9 cellular contexts compared by ENCODE assay signal in the genomic region with DNA sequence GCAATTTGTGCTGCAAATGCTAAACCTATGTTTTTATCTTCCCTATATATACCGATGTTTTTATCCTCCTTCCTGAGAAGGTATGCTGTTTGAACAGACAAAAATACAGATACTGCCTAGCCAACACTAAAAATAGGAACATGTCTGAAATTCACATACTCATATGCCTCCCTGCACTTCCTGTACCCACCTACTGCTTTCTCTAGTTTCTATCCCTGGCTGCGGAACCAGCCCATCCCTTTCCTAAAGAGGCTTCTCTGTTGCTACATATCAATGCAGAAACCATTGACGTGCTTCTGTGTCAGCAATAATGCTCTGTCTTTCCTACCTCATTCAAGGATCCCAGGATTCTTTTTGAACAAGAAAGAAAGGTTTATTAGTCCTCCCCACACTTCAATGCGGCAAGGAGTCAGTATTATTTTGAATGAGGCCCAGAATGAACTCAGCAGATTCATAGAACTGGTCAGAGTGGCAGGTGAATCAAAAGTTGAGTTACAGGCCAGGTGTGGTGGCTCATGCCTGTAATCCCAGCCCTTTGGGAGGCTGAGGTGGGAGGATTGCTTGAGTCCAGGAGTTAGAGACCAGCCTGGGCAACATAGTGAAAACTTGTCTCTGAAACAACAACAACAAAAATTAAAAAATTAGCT.
DNase-seq lines count a peak whose midpoint lies in the region; ATAC-seq and TF ChIP-seq lines count a peak whose summit lies in the region.
"Had no signal": no experiment of that assay in that cellular context is flagged by ENCODE, and none has a peak within 500 bp of the region (broad histone marks: within the 10 kb centered on the region; RNA-seq: fewer than 3 reads in every experiment).

No MANE protein-coding gene starts in this region.

- no peaks in the 10 kb centered on the region for H4K20me1 ChIP-seq in PC-3 (ENCODE audit: low read length)
- no peaks in the 10 kb centered on the region for H4K20me1 ChIP-seq in Karpas-422 (ENCODE audit: insufficient read depth, low read depth, low read length)

- CTCF ChIA-PET in PC-3 (lab: Charles Lee) = no interaction called here

- H3K9me2 ChIP-seq in PC-3 (replicated peaks; ENCODE audit: low read length) (no peaks in the 10 kb centered on the region), Karpas-422 (replicated peaks; ENCODE audit: insufficient read depth, low read length) (no peaks in the 10 kb centered on the region)

- BruUV-seq in PC-3 (replicated peaks; lab: Mats Ljungman, UMichigan) = no TSS peak

- POLR2A ChIA-PET in PC-3 (lab: Charles Lee; ENCODE audit: unreplicated experiment) = no interaction called here

- H3K9ac ChIP-seq in PC-3 (ENCODE audit: low read length) = no peak overlapping the region
- H3K9ac ChIP-seq in Karpas-422 (ENCODE audit: low read length) = no peak overlapping the region
- no peak overlapping the region for H3K9ac ChIP-seq in colonic mucosa (ENCODE audit: low read depth in 2 of 2, low read length in 2 of 2)

- H3K27ac ChIP-seq in PC-3 (ENCODE audit: low read length) (no peak overlapping the region), Karpas-422 (ENCODE audit: low read length) (no peak overlapping the region), colonic mucosa (no peak overlapping the region)
- H3K27ac ChIP-seq: C4-2B had no signal

- no peaks in the 10 kb centered on the region for H3K79me2 ChIP-seq in PC-3 (ENCODE audit: low read length)
- H3K79me2 ChIP-seq in Karpas-422 (ENCODE audit: low read length) = no peaks in the 10 kb centered on the region

- H3K9me3 ChIP-seq in PC-3 (ENCODE audit: low read length) = no peaks in the 10 kb centered on the region
- no peaks in the 10 kb centered on the region for H3K9me3 ChIP-seq in Karpas-422 (ENCODE audit: low read length)
- H3K9me3 ChIP-seq in colonic mucosa = no peaks in the 10 kb centered on the region

- intact Hi-C loops in PC-3 (cut with micrococcal nuclease) (no loop called here), colonic mucosa (cut with DNase I) (no loop called here)

- no peak overlapping the region for H3K4me3 ChIP-seq in PC-3 (ENCODE audit: low read length)
- H3K4me3 ChIP-seq in Karpas-422 (ENCODE audit: low read length) = no peak overlapping the region
- H3K4me3 ChIP-seq in colonic mucosa = no peak overlapping the region

- H3K4me2 ChIP-seq in PC-3 (ENCODE audit: low read length) (no peak overlapping the region), Karpas-422 (ENCODE audit: low read depth, low read length, poor library complexity, severe bottlenecking) (no peak overlapping the region)

- H3K36me3 ChIP-seq in PC-3 (ENCODE audit: low read depth, low read length) (no peaks in the 10 kb centered on the region), Karpas-422 (ENCODE audit: insufficient read depth, low read length) (no peaks in the 10 kb centered on the region), colonic mucosa (no peaks in the 10 kb centered on the region)

- no peaks in the 10 kb centered on the region for H3K4me1 ChIP-seq in PC-3 (ENCODE audit: insufficient read depth, low read length)
- peaks cover 5% of the 10 kb centered on the region for H3K4me1 ChIP-seq in Karpas-422 (ENCODE audit: low read length)
- H3K4me1 ChIP-seq in colonic mucosa = no peaks in the 10 kb centered on the region

- no peaks in the 10 kb centered on the region for H3F3A ChIP-seq in PC-3 (ENCODE audit: low read length, unreplicated experiment)

- H3K27me3 ChIP-seq in PC-3 (ENCODE audit: low read length) = no peaks in the 10 kb centered on the region
- H3K27me3 ChIP-seq in Karpas-422 (ENCODE audit: low read length) = no peaks in the 10 kb centered on the region
- H3K27me3 ChIP-seq in colonic mucosa = no peaks in the 10 kb centered on the region

- H2AFZ ChIP-seq in PC-3 (ENCODE audit: low read length) = 0 out of 2 replicates have a peak overlapping the region, but pooled peaks have one; percentile 42
- H2AFZ ChIP-seq in Karpas-422 (ENCODE audit: low read length) = no peak overlapping the region

- TF ChIP-seq CTCF in PC-3 (conservative IDR thresholded peaks at IDR 0.05; ENCODE audit: low read depth, low read length) (no peak), colonic mucosa (IDR thresholded peaks at IDR 0.05) (no peak)

- peak; percentile 30 for DNase-seq in stimulated activated CD4-positive, alpha-beta T cell treated with anti-CD3 and anti-CD28 coated beads, Interleukin-15, amount 100 ng/mL, for 24 hours
- no peak for DNase-seq in stimulated activated CD4-positive, alpha-beta T cell treated with anti-CD3 and anti-CD28 coated beads, Interleukin-4, amount 100 ng/mL, for 24 hours
- DNase-seq in PC-3 = no peak
- no peak for DNase-seq in NK-92 treated with Interleukin-12 subunit alpha and Interleukin-12 subunit beta, amount 100 ng/mL, for 24 hours (lab: John Stamatoyannopoulos, UW)
- DNase-seq in Karpas-422 = no peak
- DNase-seq in T-helper 2 cell = no peak
- DNase-seq in colonic mucosa = no peak

- peak; percentile 80 for ATAC-seq in HG02938 (IDR thresholded peaks at IDR 0.05; ENCODE audit: unreplicated experiment)
- no peak for ATAC-seq in PC-3
